ENCODE assay signal across 10 cellular contexts in genomic region chr11:96113100-96113710, GRCh38.
A peak's percentile ranks its signal among the peaks of the same experiment; 100 is the strongest.
DNase-seq lines count a peak whose midpoint lies in the region; ATAC-seq, FAIRE-seq and TF ChIP-seq lines count a peak whose summit lies in the region.
"Had no signal": no experiment of that assay in that cellular context is flagged by ENCODE, and none has a peak within 500 bp of the region (broad histone marks: within the 10 kb centered on the region; RNA-seq: fewer than 3 reads in every experiment).

No MANE protein-coding gene starts in this region.

- H3K27me3 ChIP-seq in endothelial cell of umbilical vein (ENCODE audit: control insufficient read depth in 2 of 2, insufficient read depth in 2 of 2, low read length in 2 of 2) (no peaks in the 10 kb centered on the region), H9 (ENCODE audit: insufficient read depth, low read length) (no peaks in the 10 kb centered on the region)

- no peak overlapping the region for H2BK120ac ChIP-seq in H9 (ENCODE audit: low read depth, low read length, poor library complexity, severe bottlenecking)

- H4K20me1 ChIP-seq in endothelial cell of umbilical vein (replicated peaks; ENCODE audit: control insufficient read depth, extremely low read depth, insufficient read depth, low read length) (no peaks in the 10 kb centered on the region), H9 (ENCODE audit: control insufficient read depth, insufficient read depth, insufficient read length) (no peaks in the 10 kb centered on the region)

- dilution Hi-C loops in endothelial cell of umbilical vein (cut with MboI; ENCODE audit: extremely low pct_ligation_motif_present, low sequenced_read_pairs) = no loop called here

- no peak for TF ChIP-seq POLR2A in endothelial cell of umbilical vein (IDR thresholded peaks at IDR 0.05; ENCODE audit: low read depth, low read length)

- CTCF ChIA-PET in endothelial cell of umbilical vein (lab: Charles Lee) = interaction anchor here (0.6 to 1.5 kb wide), 14 partner anchors 9 to 270 kb away, joined by 3 to 11 read pairs (median 3); partner anchors contain the start of gene MAML2

- no TSS peak for BruUV-seq in endothelial cell of umbilical vein (replicated peaks; lab: Mats Ljungman, UMichigan)

- H2AK5ac ChIP-seq in H9 (ENCODE audit: insufficient read length, low read length) = no peak overlapping the region

- no peak overlapping the region for H3K4me3 ChIP-seq in AG09309 (ENCODE audit: control insufficient read depth, low read depth, low read length)
- no peak overlapping the region for H3K4me3 ChIP-seq in endothelial cell of umbilical vein (replicated peaks in 1 of 3; ENCODE audit: insufficient read depth in 1 of 3, low read depth in 1 of 3, low read length in 3 of 3)

- WGBS in H9 (ENCODE audit: extremely low coverage, insufficient read length, low lambda C conversion rate) = no CpG with 5 or more reads among the region's 4 CpGs

- H3K4me1 ChIP-seq in endothelial cell of umbilical vein (ENCODE audit: control insufficient read depth, extremely low read depth, insufficient read depth, low read length) (peaks cover 11% of the 10 kb centered on the region), H9 (ENCODE audit: insufficient read depth, low read length) (peaks cover 6% of the 10 kb centered on the region)

- no peak overlapping the region for H2AFZ ChIP-seq in endothelial cell of umbilical vein (ENCODE audit: low read depth, low read length)
- no peak overlapping the region for H2AFZ ChIP-seq in H9 (ENCODE audit: low read length)

- H3K9me3 ChIP-seq in endothelial cell of umbilical vein (replicated peaks; ENCODE audit: control insufficient read depth, insufficient read depth, low read length) (no peaks in the 10 kb centered on the region), H9 (ENCODE audit: control insufficient read depth, low read depth, low read length) (no peaks in the 10 kb centered on the region)

- H3K27ac Mint-ChIP-seq in neural crest cell (ENCODE audit: unreplicated experiment) = peak overlapping the region; percentile 84
- H3K27ac Mint-ChIP-seq in H9 = 0 out of 7 replicates have a peak overlapping the region, but pooled peaks of 1 of the 3 experiments have one; percentile 22

- H3K27ac ChIP-seq in endothelial cell of umbilical vein (ENCODE audit: insufficient read depth, low read depth, low read length) = peak overlapping the region; percentile 8
- no peak overlapping the region for H3K27ac ChIP-seq in H9 (ENCODE audit: insufficient read length, low read depth, low read length)

- no peak overlapping the region for H3K56ac ChIP-seq in H9 (ENCODE audit: insufficient read length, low read depth, low read length)

- H2BK12ac ChIP-seq in H9 (ENCODE audit: insufficient read length, low read depth, low read length) = no peak overlapping the region

- H3K14ac ChIP-seq in H9 (ENCODE audit: insufficient read depth, low read length) = no peak overlapping the region

- H3T11ph ChIP-seq in H9 (ENCODE audit: low read length) = no peak overlapping the region

- no peak overlapping the region for H4K5ac ChIP-seq in H9 (ENCODE audit: insufficient read length, low read depth, low read length)

- no peak overlapping the region for H2BK15ac ChIP-seq in H9 (ENCODE audit: low read depth, low read length)

- H3K79me1 ChIP-seq in H9 (ENCODE audit: insufficient read depth, low read depth, low read length, poor library complexity, severe bottlenecking) = no peaks in the 10 kb centered on the region

- no peak for TF ChIP-seq CTCF in AG09309 (IDR thresholded peaks at IDR 0.05; ENCODE audit: control insufficient read depth, insufficient read depth, low read depth, low read length, missing control alignments)
- TF ChIP-seq CTCF in endothelial cell of umbilical vein (IDR thresholded peaks at IDR 0.05; ENCODE audit: extremely low read depth in 1 of 2, insufficient read depth in 1 of 2, low read depth in 1 of 2, low read length in 2 of 2) = no peak
- no peak for TF ChIP-seq CTCF in neural crest cell (conservative IDR thresholded peaks at IDR 0.05)
- TF ChIP-seq CTCF in H9 (conservative IDR thresholded peaks at IDR 0.05) = no peak

- H3K36me3 Mint-ChIP-seq in neural crest cell (ENCODE audit: low read depth) (no peaks in the 10 kb centered on the region), H9 (ENCODE audit: insufficient read depth in 1 of 3, low read depth in 3 of 3) (no peaks in the 10 kb centered on the region)

- no peak for FAIRE-seq in endothelial cell of umbilical vein (lab: Jason Lieb, UNC)

- H3K4me3 Mint-ChIP-seq in neural crest cell (peak overlapping the region; percentile 5), H9 (no peak overlapping the region)

- intact Hi-C loops in endothelial cell of umbilical vein (cut with micrococcal nuclease) = loop anchor here (2.0 kb wide), 1 partner anchor 58 kb away; no protein-coding TSS in a partner anchor

- H3K27me3 Mint-ChIP-seq in neural crest cell (ENCODE audit: low read depth) (no peaks in the 10 kb centered on the region), H9 (ENCODE audit: low read depth) (no peaks in the 10 kb centered on the region)

- no peak overlapping the region for H4K91ac ChIP-seq in H9 (ENCODE audit: insufficient read length, low read depth, low read length)

- H2BK20ac ChIP-seq in H9 (ENCODE audit: low read depth, low read length, poor library complexity, severe bottlenecking) = no peak overlapping the region

- no peak overlapping the region for H3K4ac ChIP-seq in H9 (ENCODE audit: low read depth, low read length)

- H3K9me1 ChIP-seq in endothelial cell of umbilical vein (replicated peaks; ENCODE audit: control insufficient read depth, extremely low read depth, insufficient read depth, low read length) = no peaks in the 10 kb centered on the region

- H3K23me2 ChIP-seq in H9 (ENCODE audit: insufficient read length, low read depth, low read length, poor library complexity, severe bottlenecking) = no peaks in the 10 kb centered on the region

- H3K9me3 Mint-ChIP-seq in neural crest cell (no peaks in the 10 kb centered on the region), H9 (no peaks in the 10 kb centered on the region)

- ATAC-seq in HG02973 (IDR thresholded peaks at IDR 0.05; ENCODE audit: unreplicated experiment) (no peak), HG02588 (IDR thresholded peaks at IDR 0.05; ENCODE audit: unreplicated experiment) (no peak)

- peak; percentile 35 for DNase-seq in AG09309 (ENCODE audit: low read depth)
- DNase-seq in RPMI7951 (ENCODE audit: low read depth) = peak; percentile 61
- DNase-seq in endothelial cell of umbilical vein (ENCODE audit: low read depth, low spot score) = peak; percentile 82
- no peak for DNase-seq in neural crest cell (ENCODE audit: low read depth, low spot score)
- no peak for DNase-seq in H9
- DNase-seq in amygdala (lab: John Stamatoyannopoulos, UW) = no peak
- DNase-seq: cerebellar nuclear complex, NCI-H1436 treated with DMSO at 0.1 percent for 48 hours had no signal

- H2BK5ac ChIP-seq in H9 (ENCODE audit: insufficient read length, low read length) = no peak overlapping the region

- POLR2A ChIA-PET in endothelial cell of umbilical vein (lab: Charles Lee) = no interaction called here

- no peaks in the 10 kb centered on the region for H3K36me3 ChIP-seq in endothelial cell of umbilical vein (ENCODE audit: control insufficient read depth in 2 of 2, extremely low read depth in 1 of 2, insufficient read depth in 2 of 2, low read length in 2 of 2)

- H3K23ac ChIP-seq in H9 (ENCODE audit: insufficient read length, low read depth, low read length) = no peak overlapping the region

- H3K4me2 ChIP-seq in endothelial cell of umbilical vein (ENCODE audit: insufficient read depth, low read length) (peak overlapping the region; percentile 52), H9 (ENCODE audit: insufficient read depth, insufficient read length, low read length) (no peak overlapping the region)

- no peak overlapping the region for H3K18ac ChIP-seq in H9 (ENCODE audit: insufficient read length, low read depth, low read length)

- H3K9ac ChIP-seq in endothelial cell of umbilical vein (replicated peaks; ENCODE audit: extremely low read depth, insufficient read depth, low read length) (peak overlapping the region; percentile 46), H9 (ENCODE audit: extremely low read depth, insufficient read length, low read length) (no peak overlapping the region)

- no peak overlapping the region for H4K8ac ChIP-seq in H9 (replicated peaks; ENCODE audit: insufficient read length, low read depth, low read length)

- no peaks in the 10 kb centered on the region for H3K79me2 ChIP-seq in endothelial cell of umbilical vein (ENCODE audit: control insufficient read depth, insufficient read depth, low read length)
- no peaks in the 10 kb centered on the region for H3K79me2 ChIP-seq in H9 (ENCODE audit: insufficient read depth, low read length)

- peaks cover 28% of the 10 kb centered on the region for H3K4me1 Mint-ChIP-seq in neural crest cell
- peaks cover 22 to 25% of the 10 kb centered on the region in 2 experiments for H3K4me1 Mint-ChIP-seq in H9

TF ChIP-seq in endothelial cell of umbilical vein, 7 proteins besides CTCF, POLR2A, EP300 and RAD21:
- no peak for TF ChIP-seq GATA2 (IDR thresholded peaks at IDR 0.05; ENCODE audit: insufficient read depth, insufficient read length, low read depth, low read length)
- no peak for TF ChIP-seq MAX (IDR thresholded peaks at IDR 0.05; ENCODE audit: insufficient read depth, insufficient read length)
- TF ChIP-seq JUN (IDR thresholded peaks at IDR 0.05; ENCODE audit: borderline replicate concordance, insufficient read depth, insufficient read length, low read depth) = no peak
- TF ChIP-seq MYC (IDR thresholded peaks at IDR 0.05; ENCODE audit: low read depth, low read length) = no peak
- TF ChIP-seq FOS (IDR thresholded peaks at IDR 0.05; ENCODE audit: borderline replicate concordance, insufficient read depth, low read length) = peak; percentile 34

Comparison
In these comparisons a context has a peak if more than half of its experiments do, and no peak if none do; other contexts are left out.
1. DNase-seq: peak in AG09309 (single experiment), RPMI7951 (single experiment) and endothelial cell of umbilical vein (single experiment); none in neural crest cell (single experiment), H9 (single experiment) and amygdala (0 of 56).